8 cellular contexts compared by ENCODE assay signal in genomic region chr6:159789377-159790148, GRCh38. TPM values are rescaled to one million over a fixed set of nuclear protein-coding genes. Genes with fewer than 3 reads are reported as not detected.
A peak's percentile ranks its signal among the peaks of the same experiment; 100 is the strongest.
DNase-seq lines count a peak whose midpoint lies in the region; ATAC-seq lines count a peak whose summit lies in the region.

TCP1 (minus strand) TSS chr6:159789602; CDS start chr6:159789468, 134 bp downstream.

- peaks cover 35 to 52% (median 45%) of the 10 kb centered on the region in 10 experiments for H3K4me1 ChIP-seq in BLaER1 treated with 17β-estradiol and CSF1 and Interleukin-3, amounts not matched to agents 10 nM and 100 nM

- DNase-seq in NCI-H748 (lab: John Stamatoyannopoulos, UW; ENCODE audit: unreplicated experiment) (peak; percentile 99), cortex of kidney (lab: John Stamatoyannopoulos, UW) (peak; percentile 87), left colon (peak; percentile 100)
- DNase-seq in activated CD4-positive, alpha-beta T cell treated with anti-CD3 and anti-CD28 coated beads, Interleukin-2, amount 50 U/mL, for 1 hour: peak; percentile 99
- DNase-seq in stimulated activated CD4-positive, alpha-beta T cell treated with anti-CD3 and anti-CD28 coated beads, Interleukin-1b, Interleukin-23, amount 100 ng/mL, for 48 hours: peak; percentile 100

- peak within 1 kb of the TSS; percentile 83 to 95 (median 93) for H3K27ac ChIP-seq in BLaER1 treated with 17β-estradiol and CSF1 and Interleukin-3, amounts not matched to agents 10 nM and 100 nM

- H3K36me3 ChIP-seq in BLaER1 treated with 17β-estradiol and CSF1 and Interleukin-3, amounts not matched to agents 10 nM and 100 nM: peaks cover 60 to 73% (median 67%) of the 10 kb centered on the region in 11 experiments

- H3K4me2 ChIP-seq in BLaER1 treated with 17β-estradiol and CSF1 and Interleukin-3, amounts not matched to agents 10 nM and 100 nM: peak within 1 kb of the TSS; percentile 91 to 99 (median 96)

- ATAC-seq in GM19351 (IDR thresholded peaks at IDR 0.05; ENCODE audit: unreplicated experiment) (peak; percentile 67), HG03521 (IDR thresholded peaks at IDR 0.05; ENCODE audit: unreplicated experiment) (peak; percentile 71), left colon (peak; percentile 84)

- H3K4me3 ChIP-seq in BLaER1 treated with 17β-estradiol and CSF1 and Interleukin-3, amounts not matched to agents 10 nM and 100 nM: peak within 1 kb of the TSS; percentile 87 to 100 (median 98)

- H4K20me1 ChIP-seq in BLaER1 treated with 17β-estradiol and CSF1 and Interleukin-3, amounts not matched to agents 10 nM and 100 nM: peaks cover 42 to 79% (median 55%) of the 10 kb centered on the region in 11 experiments; a peak in 21 of 22 replicates

- no peaks in the 10 kb centered on the region for H3K9me3 ChIP-seq in BLaER1 treated with 17β-estradiol and CSF1 and Interleukin-3, amounts not matched to agents 10 nM and 100 nM (replicated peaks in 1 of 11)

- intact Hi-C loops in left colon (cut with DNase I, micrococcal nuclease): loop anchor here in 1 of 2 donors (10.0 kb wide), 2 partner anchors 55 to 105 kb away; no protein-coding TSS in a partner anchor

- H3K9ac ChIP-seq in BLaER1 treated with 17β-estradiol and CSF1 and Interleukin-3, amounts not matched to agents 10 nM and 100 nM: peak within 1 kb of the TSS; percentile 93 to 99 (median 96)

- H3K27me3 ChIP-seq in BLaER1 treated with 17β-estradiol and CSF1 and Interleukin-3, amounts not matched to agents 10 nM and 100 nM: no peaks in the 10 kb centered on the region

RNA-seq across cellular contexts. Expression of gene TCP1, which starts in this region (rescaled TPM):
- 100 to 1,000 TPM; 165 to 172 TPM for total RNA-seq in left colon

Comparison
In these comparisons a context has a peak if more than half of its experiments do, and no peak if none do; other contexts are left out.
1. Peak in every context shown above with its lines: DNase-seq, ATAC-seq, H3K4me3 ChIP-seq and H3K27ac ChIP-seq.